Comparison of ENCODE assay signal across 22 cellular contexts in genomic region chr1:175131100-175131499, GRCh38.
DNase-seq lines count a peak whose midpoint lies in the region; ATAC-seq and TF ChIP-seq lines count a peak whose summit lies in the region.
"Had no signal": no experiment of that assay in that cellular context is flagged by ENCODE, and none has a peak within 500 bp of the region (broad histone marks: within the 10 kb centered on the region; RNA-seq: fewer than 3 reads in every experiment).

No MANE protein-coding gene starts in this region.

- H3K27me3 Mint-ChIP-seq in chondrocyte (ENCODE audit: low read depth) (peaks cover 3% of the 10 kb centered on the region), osteocyte (ENCODE audit: unreplicated experiment) (peaks cover 2% of the 10 kb centered on the region)
- peaks cover 17% of the 10 kb centered on the region for H3K27me3 Mint-ChIP-seq in CD4-positive, alpha-beta T cell

- POLR2A ChIA-PET in CD4-positive, alpha-beta T cell (lab: Charles Lee): no interaction called here

- no peaks in the 10 kb centered on the region for H3K27me3 ChIP-seq in GM23248 (replicated peaks; ENCODE audit: insufficient read depth)
- H3K27me3 ChIP-seq in effector memory CD4-positive, alpha-beta T cell (replicated peaks; ENCODE audit: control insufficient read depth, insufficient read depth, low read length, poor library complexity, severe bottlenecking): no peaks in the 10 kb centered on the region
- peaks cover 4% of the 10 kb centered on the region for H3K27me3 ChIP-seq in CD4-positive, alpha-beta T cell (ENCODE audit: control insufficient read depth, insufficient read depth, low read length)

- no peaks in the 10 kb centered on the region for H3K79me2 ChIP-seq in GM23248 (ENCODE audit: insufficient read depth)

- H3K36me3 Mint-ChIP-seq in chondrocyte (ENCODE audit: low read depth): no peaks in the 10 kb centered on the region
- no peaks in the 10 kb centered on the region for H3K36me3 Mint-ChIP-seq in osteocyte (ENCODE audit: unreplicated experiment)
- no peaks in the 10 kb centered on the region for H3K36me3 Mint-ChIP-seq in CD4-positive, alpha-beta T cell (ENCODE audit: low read depth)
- H3K36me3 Mint-ChIP-seq: activated naive CD4-positive, alpha-beta T cell treated with anti-CD3 and anti-CD28 coated beads, Interleukin-2, amount 50 U/mL, for 72 hours; CD14-positive monocyte had no signal

- no peaks in the 10 kb centered on the region for H3K36me3 ChIP-seq in GM23248 (ENCODE audit: low read depth)
- no peaks in the 10 kb centered on the region for H3K36me3 ChIP-seq in effector memory CD4-positive, alpha-beta T cell (ENCODE audit: control insufficient read depth, insufficient read depth, low read length)

- H3K9me3 ChIP-seq in GM23248 (ENCODE audit: low read depth): no peaks in the 10 kb centered on the region
- no peaks in the 10 kb centered on the region for H3K9me3 ChIP-seq in effector memory CD4-positive, alpha-beta T cell (ENCODE audit: control insufficient read depth, low read length)
- no peaks in the 10 kb centered on the region for H3K9me3 ChIP-seq in CD4-positive, alpha-beta T cell (ENCODE audit: control insufficient read depth, low read length)

- in situ Hi-C loops in GM23248 (cut with MboI): loop anchor here (25.0 kb wide), 1 partner anchor 369 kb away; no protein-coding TSS in a partner anchor

- no peak overlapping the region for H3K4me2 ChIP-seq in GM23248 (ENCODE audit: unreplicated experiment)

- TF ChIP-seq CTCF in AG10803 (conservative IDR thresholded peaks at IDR 0.05; ENCODE audit: low read length) (no peak), chondrocyte (IDR thresholded peaks at IDR 0.05) (no peak), osteocyte (IDR thresholded peaks at IDR 0.05) (no peak)
- TF ChIP-seq CTCF in CD4-positive, alpha-beta T cell (IDR thresholded peaks at IDR 0.05): no peak

- H3K9me2 ChIP-seq in GM23248 (ENCODE audit: insufficient read depth): no peaks in the 10 kb centered on the region

- peak overlapping the region; percentile 26; the same call in 1 of the 2 replicates for H3K27ac ChIP-seq in GM23248
- no peak overlapping the region for H3K27ac ChIP-seq in effector memory CD4-positive, alpha-beta T cell (ENCODE audit: insufficient read depth, low read length, poor library complexity, severe bottlenecking)
- H3K27ac ChIP-seq in CD4-positive, alpha-beta T cell (ENCODE audit: low read depth, low read length): no peak overlapping the region

- H3K9ac ChIP-seq in GM23248: no peak overlapping the region

- peaks cover 21% of the 10 kb centered on the region for H3F3A ChIP-seq in GM23248 (ENCODE audit: insufficient read depth)

- CTCF ChIA-PET in CD4-positive, alpha-beta T cell (lab: Charles Lee): no interaction called here

- H3K9me3 Mint-ChIP-seq in chondrocyte (ENCODE audit: low read depth) (peaks cover 2% of the 10 kb centered on the region), osteocyte (ENCODE audit: unreplicated experiment) (no peaks in the 10 kb centered on the region)
- H3K9me3 Mint-ChIP-seq in CD4-positive, alpha-beta T cell: no peaks in the 10 kb centered on the region
- H3K9me3 Mint-ChIP-seq: activated naive CD4-positive, alpha-beta T cell treated with anti-CD3 and anti-CD28 coated beads, Interleukin-2, amount 50 U/mL, for 72 hours; CD14-positive monocyte; central memory CD8-positive, alpha-beta T cell; naive thymus-derived CD4-positive, alpha-beta T cell had no signal

- no peaks in the 10 kb centered on the region for H4K20me1 ChIP-seq in GM23248 (ENCODE audit: insufficient read depth)

- intact Hi-C loops in CD4-positive, alpha-beta T cell (cut with DNase I, micrococcal nuclease): no loop called here

- H3K4me3 Mint-ChIP-seq in chondrocyte (ENCODE audit: unreplicated experiment): no peak overlapping the region
- no peak overlapping the region for H3K4me3 Mint-ChIP-seq in osteocyte (ENCODE audit: unreplicated experiment)
- no peak overlapping the region for H3K4me3 Mint-ChIP-seq in CD4-positive, alpha-beta T cell
- H3K4me3 Mint-ChIP-seq: CD14-positive monocyte; central memory CD8-positive, alpha-beta T cell; naive thymus-derived CD4-positive, alpha-beta T cell had no signal

- no peak for ATAC-seq in HG02759 (IDR thresholded peaks at IDR 0.05; ENCODE audit: unreplicated experiment)
- ATAC-seq in CD4-positive, alpha-beta T cell (ENCODE audit: poor library complexity): no peak
- ATAC-seq: naive thymus-derived CD4-positive, alpha-beta T cell had no signal

- peak; percentile 62 for DNase-seq in AG10803 (ENCODE audit: low read depth)
- peak; percentile 48 for DNase-seq in GM23248
- DNase-seq in chondrocyte (ENCODE audit: low spot score): no peak
- no peak for DNase-seq in osteocyte (ENCODE audit: extremely low spot score, unreplicated experiment)
- DNase-seq in effector memory CD4-positive, alpha-beta T cell: no peak
- DNase-seq in activated CD4-positive, alpha-beta T cell treated with anti-CD3 and anti-CD28 coated beads for 1 hour: no peak
- DNase-seq in CD4-positive, alpha-beta T cell: no peak
- DNase-seq: ACHN; activated CD8-positive, alpha-beta memory T cell treated with anti-CD3 and anti-CD28 coated beads for 24 hours; left cardiac atrium; MV-4-11; naive thymus-derived CD4-positive, alpha-beta T cell; NCI-H2171 treated with DMSO at 0.1 percent for 48 hours; NCI-H526 treated with DMSO at 0.1 percent for 48 hours; retina; stimulated activated CD4-positive, alpha-beta T cell treated with anti-CD3 and anti-CD28 coated beads, Interleukin-12 subunit alpha, Interleukin-12 subunit beta, amount 100 ng/mL, for 4 hours; stimulated activated CD4-positive, alpha-beta T cell treated with anti-CD3 and anti-CD28 coated beads, Interleukin-4, amount 100 ng/mL, for 4 hours; T1000 had no signal

- H2AFZ ChIP-seq in GM23248: no peak overlapping the region

- peak overlapping the region; percentile 66 for H3K27ac Mint-ChIP-seq in chondrocyte (ENCODE audit: unreplicated experiment)
- H3K27ac Mint-ChIP-seq in osteocyte (ENCODE audit: unreplicated experiment): peak overlapping the region; percentile 63
- H3K27ac Mint-ChIP-seq in CD4-positive, alpha-beta T cell: no peak overlapping the region
- H3K27ac Mint-ChIP-seq: CD14-positive monocyte; naive thymus-derived CD4-positive, alpha-beta T cell had no signal

- WGBS in GM23248 (ENCODE audit: low coverage in 1 of 2, low lambda C conversion rate in 2 of 2, missing lambda C conversion rate in 2 of 2), 2 experiments: 12 to 15% methylated on average over 1 of the region's 1 CpG

- H3K4me1 Mint-ChIP-seq in chondrocyte (ENCODE audit: low read depth) (peaks cover 38% of the 10 kb centered on the region), osteocyte (ENCODE audit: unreplicated experiment) (peaks cover 26% of the 10 kb centered on the region)
- H3K4me1 Mint-ChIP-seq in CD4-positive, alpha-beta T cell (ENCODE audit: low read depth): no peaks in the 10 kb centered on the region
- H3K4me1 Mint-ChIP-seq: central memory CD8-positive, alpha-beta T cell had no signal

- H3K4me3 ChIP-seq in AG10803 (ENCODE audit: low read length) (no peak overlapping the region), GM23248 (no peak overlapping the region)
- no peak overlapping the region for H3K4me3 ChIP-seq in effector memory CD4-positive, alpha-beta T cell (ENCODE audit: insufficient read depth, low read depth, low read length, poor library complexity, severe bottlenecking)

- H3K4me1 ChIP-seq in GM23248 (ENCODE audit: insufficient read depth): peaks cover 40% of the 10 kb centered on the region
- H3K4me1 ChIP-seq in effector memory CD4-positive, alpha-beta T cell (ENCODE audit: control insufficient read depth, insufficient read depth, low read length, poor library complexity, severe bottlenecking): no peaks in the 10 kb centered on the region

Comparison
In these comparisons a context has a peak if more than half of its experiments do, and no peak if none do; other contexts are left out.
1. DNase-seq: peak in AG10803 (single experiment) and GM23248 (single experiment); none in chondrocyte (single experiment), osteocyte (single experiment), effector memory CD4-positive, alpha-beta T cell (0 of 3), activated CD4-positive, alpha-beta T cell treated with anti-CD3 and anti-CD28 coated beads for 1 hour (single experiment) and CD4-positive, alpha-beta T cell (0 of 10).